ENCODE assay signal across 1 cellular context in the genomic region with DNA sequence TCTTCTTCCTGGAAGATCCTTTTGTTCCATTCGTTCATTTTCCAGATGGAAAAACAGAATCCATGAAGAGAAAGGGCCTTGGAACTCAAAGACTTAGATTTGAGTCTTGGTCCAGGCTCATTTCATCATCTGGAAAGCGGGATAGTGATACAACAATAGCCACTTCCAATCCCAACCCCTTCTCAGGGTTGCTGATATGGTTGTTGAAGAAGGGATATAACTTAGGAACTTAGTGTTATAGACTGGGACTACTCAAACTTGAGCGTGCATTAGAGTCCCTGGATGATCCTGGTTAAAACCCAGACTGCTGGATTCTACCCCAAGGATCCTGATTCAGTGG.
TF ChIP-seq lines count a peak whose summit lies in the region.

No MANE protein-coding gene starts in this region.

TF ChIP-seq in HepG2, 621 proteins besides CTCF, POLR2A, EP300 and RAD21 (continued from another document):
- TF ChIP-seq, protein P1, sequence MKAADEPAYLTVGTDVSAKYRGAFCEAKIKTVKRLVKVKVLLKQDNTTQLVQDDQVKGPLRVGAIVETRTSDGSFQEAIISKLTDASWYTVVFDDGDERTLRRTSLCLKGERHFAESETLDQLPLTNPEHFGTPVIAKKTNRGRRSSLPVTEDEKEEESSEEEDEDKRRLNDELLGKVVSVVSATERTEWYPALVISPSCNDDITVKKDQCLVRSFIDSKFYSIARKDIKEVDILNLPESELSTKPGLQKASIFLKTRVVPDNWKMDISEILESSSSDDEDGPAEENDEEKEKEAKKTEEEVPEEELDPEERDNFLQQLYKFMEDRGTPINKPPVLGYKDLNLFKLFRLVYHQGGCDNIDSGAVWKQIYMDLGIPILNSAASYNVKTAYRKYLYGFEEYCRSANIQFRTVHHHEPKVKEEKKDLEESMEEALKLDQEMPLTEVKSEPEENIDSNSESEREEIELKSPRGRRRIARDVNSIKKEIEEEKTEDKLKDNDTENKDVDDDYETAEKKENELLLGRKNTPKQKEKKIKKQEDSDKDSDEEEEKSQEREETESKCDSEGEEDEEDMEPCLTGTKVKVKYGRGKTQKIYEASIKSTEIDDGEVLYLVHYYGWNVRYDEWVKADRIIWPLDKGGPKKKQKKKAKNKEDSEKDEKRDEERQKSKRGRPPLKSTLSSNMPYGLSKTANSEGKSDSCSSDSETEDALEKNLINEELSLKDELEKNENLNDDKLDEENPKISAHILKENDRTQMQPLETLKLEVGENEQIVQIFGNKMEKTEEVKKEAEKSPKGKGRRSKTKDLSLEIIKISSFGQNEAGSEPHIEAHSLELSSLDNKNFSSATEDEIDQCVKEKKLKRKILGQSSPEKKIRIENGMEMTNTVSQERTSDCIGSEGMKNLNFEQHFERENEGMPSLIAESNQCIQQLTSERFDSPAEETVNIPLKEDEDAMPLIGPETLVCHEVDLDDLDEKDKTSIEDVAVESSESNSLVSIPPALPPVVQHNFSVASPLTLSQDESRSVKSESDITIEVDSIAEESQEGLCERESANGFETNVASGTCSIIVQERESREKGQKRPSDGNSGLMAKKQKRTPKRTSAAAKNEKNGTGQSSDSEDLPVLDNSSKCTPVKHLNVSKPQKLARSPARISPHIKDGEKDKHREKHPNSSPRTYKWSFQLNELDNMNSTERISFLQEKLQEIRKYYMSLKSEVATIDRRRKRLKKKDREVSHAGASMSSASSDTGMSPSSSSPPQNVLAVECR (CRISPR knock-in tag; IDR thresholded peaks at IDR 0.05; ENCODE audit: borderline replicate concordance) = no peak
- TF ChIP-seq, protein P2, sequence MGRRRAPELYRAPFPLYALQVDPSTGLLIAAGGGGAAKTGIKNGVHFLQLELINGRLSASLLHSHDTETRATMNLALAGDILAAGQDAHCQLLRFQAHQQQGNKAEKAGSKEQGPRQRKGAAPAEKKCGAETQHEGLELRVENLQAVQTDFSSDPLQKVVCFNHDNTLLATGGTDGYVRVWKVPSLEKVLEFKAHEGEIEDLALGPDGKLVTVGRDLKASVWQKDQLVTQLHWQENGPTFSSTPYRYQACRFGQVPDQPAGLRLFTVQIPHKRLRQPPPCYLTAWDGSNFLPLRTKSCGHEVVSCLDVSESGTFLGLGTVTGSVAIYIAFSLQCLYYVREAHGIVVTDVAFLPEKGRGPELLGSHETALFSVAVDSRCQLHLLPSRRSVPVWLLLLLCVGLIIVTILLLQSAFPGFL (CRISPR knock-in tag; IDR thresholded peaks at IDR 0.05) = no peak
- TF ChIP-seq, protein P3, sequence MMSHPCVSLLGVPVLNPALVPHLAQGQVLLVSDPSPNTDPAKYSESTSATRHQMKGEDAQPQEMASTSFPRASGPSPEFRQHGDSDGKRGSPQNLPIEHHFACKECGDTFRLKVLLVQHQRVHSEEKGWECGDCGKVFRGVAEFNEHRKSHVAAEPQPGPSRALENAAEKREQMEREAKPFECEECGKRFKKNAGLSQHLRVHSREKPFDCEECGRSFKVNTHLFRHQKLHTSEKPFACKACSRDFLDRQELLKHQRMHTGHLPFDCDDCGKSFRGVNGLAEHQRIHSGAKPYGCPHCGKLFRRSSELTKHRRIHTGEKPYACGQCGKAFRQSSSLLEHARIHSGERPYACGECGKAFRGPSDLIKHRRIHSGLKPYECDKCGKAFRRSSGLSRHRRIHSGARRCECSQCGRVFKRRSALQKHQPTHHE (CRISPR knock-in tag; IDR thresholded peaks at IDR 0.05; ENCODE audit: borderline replicate concordance) = no peak; the same call in 1 of the 2 replicates
- TF ChIP-seq ZNF768 (CRISPR knock-in tag; IDR thresholded peaks at IDR 0.05) (no peak), RBM39 (IDR thresholded peaks at IDR 0.05; ENCODE audit: low read depth, low read length, poor library complexity, severe bottlenecking) (no peak), GFI1 (CRISPR knock-in tag; IDR thresholded peaks at IDR 0.05; ENCODE audit: borderline replicate concordance) (0 out of 2 replicates have a peak, but pooled peaks have one; percentile 1), ZFY (CRISPR knock-in tag; IDR thresholded peaks at IDR 0.05) (no peak)
